23 cellular contexts compared by ENCODE assay signal in the genomic region with DNA sequence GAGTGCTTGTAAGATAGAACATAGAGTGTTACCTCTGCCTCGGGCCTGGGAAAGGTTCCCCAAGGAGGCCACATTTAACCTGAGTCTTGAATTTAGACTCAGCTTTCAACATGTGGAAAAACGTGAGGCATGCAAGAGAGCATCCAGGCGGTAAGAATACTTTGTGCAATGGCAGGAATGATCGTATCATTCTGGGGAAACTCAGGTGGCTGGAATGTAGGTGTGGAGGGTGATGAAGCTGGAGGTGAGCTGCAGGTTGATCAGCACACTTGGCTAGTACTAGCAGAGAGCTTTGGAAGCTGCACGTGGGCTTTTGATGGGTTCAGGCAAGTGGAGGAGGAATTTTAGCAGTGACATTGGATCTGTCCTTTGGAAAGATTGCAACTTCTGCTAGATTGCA.
"Had no signal": no experiment of that assay in that cellular context is flagged by ENCODE, and none has a peak within 500 bp of the region (broad histone marks: within the 10 kb centered on the region; RNA-seq: fewer than 3 reads in every experiment).

No MANE protein-coding gene starts in this region.

- H3K9me3 ChIP-seq: left lung, lower lobe of right lung, ovary, right atrium auricular region, right lobe of liver, tibial nerve, upper lobe of left lung, vagina had no signal

- H3K27me3 ChIP-seq: left lung, ovary, right atrium auricular region, right lobe of liver, tibial nerve, upper lobe of left lung, vagina had no signal

- H3K4me1 ChIP-seq: left lung, lower lobe of right lung, right atrium auricular region, right lobe of liver, tibial nerve, upper lobe of left lung, vagina had no signal

- DNase-seq: hypothalamus; islet precursor cell; left cardiac atrium; left lung; lower lobe of right lung; mesendoderm; naive B cell; natural killer cell; ovary; right lobe of liver; stimulated activated CD4-positive, alpha-beta T cell treated with anti-CD3 and anti-CD28 coated beads, Interleukin-1b, Interleukin-23, amount 100 ng/mL, for 48 hours; stimulated activated CD4-positive, alpha-beta T cell treated with anti-CD3 and anti-CD28 coated beads, Interleukin-2, amount 100 ng/mL, for 48 hours; stimulated activated CD4-positive, alpha-beta T cell treated with anti-CD3 and anti-CD28 coated beads, Interleukin-4, amount 100 ng/mL, for 4 hours; stimulated activated CD8-positive, alpha-beta memory T cell treated with anti-CD3 and anti-CD28 coated beads, Interleukin-4, amount 100 ng/mL, for 48 hours; stimulated activated naive CD4-positive, alpha-beta T cell treated with Interleukin-2 at 50 U/mL for 16 hours; stimulated activated naive CD8-positive, alpha-beta T cell treated with anti-CD3 and anti-CD28 coated beads, Interleukin-15, amount 100 ng/mL, for 72 hours; substantia nigra; upper lobe of left lung had no signal

- H3K27ac ChIP-seq: left lung, lower lobe of right lung, ovary, right atrium auricular region, right lobe of liver, tibial nerve, upper lobe of left lung, vagina had no signal

- H3K4me3 ChIP-seq: left lung, lower lobe of right lung, ovary, right atrium auricular region, right lobe of liver, smooth muscle cell, tibial nerve, upper lobe of left lung, vagina had no signal

- H3K36me3 ChIP-seq: left lung, lower lobe of right lung, ovary, right atrium auricular region, right lobe of liver, tibial nerve, upper lobe of left lung, vagina had no signal

- ATAC-seq: left cardiac atrium; left lung; lower lobe of right lung; natural killer cell; right lobe of liver; stimulated activated memory B cell treated with anti-CD40 and anti-IgM and Interleukin-4, amounts not matched to agents 10 μg/mL and 1 μg/mL and 100 μg/mL, for 72 hours; stimulated activated naive CD8-positive, alpha-beta T cell treated with anti-CD3 and anti-CD28 coated beads, Interleukin-15, amount 100 ng/mL, for 72 hours had no signal
